14 cellular contexts compared by ENCODE assay signal in genomic region chr19:35095667-35096368, GRCh38. TPM values are rescaled to one million over a fixed set of nuclear protein-coding genes. Genes with fewer than 3 reads are reported as not detected.
DNase-seq lines count a peak whose midpoint lies in the region; ATAC-seq and TF ChIP-seq lines count a peak whose summit lies in the region.
"Had no signal": no experiment of that assay in that cellular context is flagged by ENCODE, and none has a peak within 500 bp of the region (broad histone marks: within the 10 kb centered on the region; RNA-seq: fewer than 3 reads in every experiment).

No MANE protein-coding gene starts in this region.

- TF ChIP-seq CTCF in vagina (IDR thresholded peaks at IDR 0.05) (no peak), heart right ventricle (IDR thresholded peaks at IDR 0.05) (no peak)

- no peak overlapping the region for H3K4me3 Mint-ChIP-seq in stimulated activated naive CD8-positive, alpha-beta T cell treated with anti-CD3 and anti-CD28 coated beads, Interleukin-15, amount 100 ng/mL, for 72 hours
- H3K4me3 Mint-ChIP-seq: activated CD8-positive, alpha-beta T cell treated with anti-CD3 and anti-CD28 coated beads for 36 hours had no signal

- ATAC-seq in stimulated activated naive CD8-positive, alpha-beta T cell treated with anti-CD3 and anti-CD28 coated beads, Interleukin-15, amount 100 ng/mL, for 72 hours = no peak
- ATAC-seq in stimulated activated naive CD8-positive, alpha-beta T cell treated with anti-CD3 and anti-CD28 coated beads, Interleukin-15, Interleukin-2, amounts not matched to agents 100 U/mL and 50 U/mL, for 24 hours = no peak
- ATAC-seq in esophagus mucosa (peak; percentile 65), heart right ventricle (no peak), Right ventricle myocardium inferior (no peak)
- ATAC-seq: activated CD8-positive, alpha-beta T cell treated with anti-CD3 and anti-CD28 coated beads for 36 hours; upper lobe of right lung had no signal

- H3K9me3 Mint-ChIP-seq in stimulated activated naive CD8-positive, alpha-beta T cell treated with anti-CD3 and anti-CD28 coated beads, Interleukin-15, amount 100 ng/mL, for 72 hours = no peaks in the 10 kb centered on the region
- H3K9me3 Mint-ChIP-seq: activated CD8-positive, alpha-beta T cell treated with anti-CD3 and anti-CD28 coated beads for 36 hours had no signal

- H3K4me3 ChIP-seq in vagina (no peak overlapping the region), heart right ventricle (no peak overlapping the region)
- H3K4me3 ChIP-seq: psoas muscle, SJCRH30, upper lobe of right lung had no signal

- no peaks in the 10 kb centered on the region for H3K27me3 ChIP-seq in vagina
- H3K27me3 ChIP-seq in heart right ventricle = peaks cover 0 to 14% (median 10%) of the 10 kb centered on the region in 7 donors

- H3K27ac Mint-ChIP-seq in stimulated activated naive CD8-positive, alpha-beta T cell treated with anti-CD3 and anti-CD28 coated beads, Interleukin-15, amount 100 ng/mL, for 72 hours = peak overlapping the region; percentile 3 to 20
- H3K27ac Mint-ChIP-seq: activated CD8-positive, alpha-beta T cell treated with anti-CD3 and anti-CD28 coated beads for 36 hours had no signal

- no peak for DNase-seq in stimulated activated naive CD8-positive, alpha-beta T cell treated with anti-CD3 and anti-CD28 coated beads, Interleukin-15, amount 100 ng/mL, for 72 hours
- DNase-seq in stimulated activated naive CD8-positive, alpha-beta T cell treated with anti-CD3 and anti-CD28 coated beads, Interleukin-15, Interleukin-2, amounts not matched to agents 100 U/mL and 50 U/mL, for 24 hours = no peak
- DNase-seq in vagina (ENCODE audit: extremely low spot score in 2 of 2) (no peak), heart right ventricle (no peak), Right ventricle myocardium inferior (ENCODE audit: missing footprints) (no peak)
- DNase-seq: activated CD8-positive, alpha-beta T cell treated with anti-CD3 and anti-CD28 coated beads for 36 hours; activated effector memory CD4-positive, alpha-beta T cell treated with anti-CD3 and anti-CD28 coated beads, Interleukin-2, amount 50 U/mL, for 16 hours; kidney glomerular epithelial cell; NCI-H1436 treated with DMSO at 0.1 percent for 48 hours; psoas muscle; SJCRH30; upper lobe of right lung had no signal

- TF ChIP-seq POLR2A in vagina (IDR thresholded peaks at IDR 0.05) = no peak

- H3K4me1 Mint-ChIP-seq in stimulated activated naive CD8-positive, alpha-beta T cell treated with anti-CD3 and anti-CD28 coated beads, Interleukin-15, amount 100 ng/mL, for 72 hours = peaks cover under 1% of the 10 kb centered on the region

- H3K4me1 ChIP-seq in vagina (peaks cover 3% of the 10 kb centered on the region), heart right ventricle (peaks cover 0 to 4% (median 2%) of the 10 kb centered on the region in 9 donors)
- H3K4me1 ChIP-seq: SJCRH30 had no signal

- H3K27ac ChIP-seq in vagina (peak overlapping the region; percentile 56), heart right ventricle (no peak overlapping the region)
- H3K27ac ChIP-seq: psoas muscle, SJCRH30, upper lobe of right lung had no signal

- H3K9me3 ChIP-seq in vagina (no peaks in the 10 kb centered on the region), heart right ventricle (no peaks in the 10 kb centered on the region)
- H3K9me3 ChIP-seq: psoas muscle, SJCRH30, upper lobe of right lung had no signal

- intact Hi-C loops in vagina (cut with DNase I) = no loop called here
- intact Hi-C loops in heart right ventricle (cut with DNase I) = loop anchor here in 1 of 10 donors (10.0 kb wide), 1 partner anchor 121 kb away; no protein-coding TSS in a partner anchor
- intact Hi-C loops in Right ventricle myocardium inferior (cut with DNase I) = no loop called here

- H3K36me3 ChIP-seq in vagina = no peaks in the 10 kb centered on the region
- H3K36me3 ChIP-seq in heart right ventricle = no peaks in the 10 kb centered on the region
- H3K36me3 ChIP-seq: SJCRH30, upper lobe of right lung had no signal

- H3K27me3 Mint-ChIP-seq in stimulated activated naive CD8-positive, alpha-beta T cell treated with anti-CD3 and anti-CD28 coated beads, Interleukin-15, amount 100 ng/mL, for 72 hours = no peaks in the 10 kb centered on the region
- H3K27me3 Mint-ChIP-seq: activated CD8-positive, alpha-beta T cell treated with anti-CD3 and anti-CD28 coated beads for 36 hours had no signal

- WGBS in heart right ventricle, 2 donors = 73 to 80% methylated on average over 8 of the region's 8 CpGs

RNA-seq across cellular contexts. Expression of gene FXYD3, which starts 19.8 kb away (rescaled TPM):
- total RNA-seq in esophagus mucosa = 736 TPM
- 788 TPM for total RNA-seq in vagina
- 1 to 10 TPM in 3 of 10 donors, under 1 TPM in 4, not detected in 3; 0.51 to 2.1 (median 0.74) TPM for total RNA-seq in heart right ventricle
- polyA plus RNA-seq in heart right ventricle = 1 to 10 TPM in 1 of 2 donors, under 1 TPM in 1; 0.78 to 2.7 TPM
- total RNA-seq in Right ventricle myocardium inferior = 2.3 TPM
- total RNA-seq: activated CD8-positive, alpha-beta T cell treated with anti-CD3 and anti-CD28 coated beads for 36 hours; glomerular endothelial cell; psoas muscle; SJCRH30 had no signal

RNA-seq across cellular contexts. Expression of gene LGI4, which starts 39.0 kb away (rescaled TPM):
- total RNA-seq in esophagus mucosa (1.4 TPM), vagina (32.9 TPM), heart right ventricle (10 to 100 TPM in 2 of 10 donors, 1 to 10 TPM in 8; 4.3 to 12.5 (median 7.5) TPM), Right ventricle myocardium inferior (10.0 TPM)
- 10 to 100 TPM in 1 of 2 donors, 1 to 10 TPM in 1; 8.9 to 30.0 TPM for polyA plus RNA-seq in heart right ventricle
- total RNA-seq: glomerular endothelial cell, SJCRH30 had no signal

RNA-seq across cellular contexts. Expression of gene FXYD1, which starts 42.8 kb away (rescaled TPM):
- total RNA-seq in esophagus mucosa = 2.1 TPM
- total RNA-seq in vagina = 135 TPM
- 100 to 1,000 TPM; 451 to 819 (median 578) TPM for total RNA-seq in heart right ventricle
- polyA plus RNA-seq in heart right ventricle = 100 to 1,000 TPM; 251 to 605 TPM
- 556 TPM for total RNA-seq in Right ventricle myocardium inferior
- total RNA-seq: glomerular endothelial cell, SJCRH30 had no signal

RNA-seq across cellular contexts. Expression of gene FXYD7, which starts 47.2 kb away (rescaled TPM):
- total RNA-seq in esophagus mucosa (not detected), vagina (3.4 TPM), heart right ventricle (under 1 TPM in 3 of 10 donors, not detected in 7; 0.28 to 0.37 (median 0.30) TPM), Right ventricle myocardium inferior (not detected)
- under 1 TPM in 1 of 2 donors, not detected in 1; 0.10 TPM for polyA plus RNA-seq in heart right ventricle
- total RNA-seq: glomerular endothelial cell, SJCRH30 had no signal

RNA-seq across cellular contexts. Expression of gene HPN, which starts 54.3 kb away (rescaled TPM):
- total RNA-seq in esophagus mucosa (not detected), vagina (not detected), heart right ventricle (10 to 100 TPM in 1 of 10 donors, 1 to 10 TPM in 9; 2.8 to 13.1 (median 4.8) TPM), Right ventricle myocardium inferior (5.5 TPM)
- 1 to 10 TPM; 1.4 to 3.5 TPM for polyA plus RNA-seq in heart right ventricle
- total RNA-seq: glomerular endothelial cell, SJCRH30 had no signal

Comparison
In these comparisons a context has a peak if more than half of its experiments do, and no peak if none do; other contexts are left out.
1. RNA of gene FXYD3, which starts 19.8 kb away (total RNA-seq): 788 TPM in vagina (single experiment) and 736 TPM in esophagus mucosa (single experiment); 2.3 TPM in Right ventricle myocardium inferior (single experiment) and 0.51 to 2.1 TPM in heart right ventricle; every median in the first group is over 100 times any median in the second.
2. RNA of gene FXYD1, which starts 42.8 kb away (total RNA-seq): 451 to 819 TPM in heart right ventricle, 556 TPM in Right ventricle myocardium inferior (single experiment) and 135 TPM in vagina (single experiment); 2.1 TPM in esophagus mucosa (single experiment); every median in the first group is over 10 times any median in the second.